In the genomic region with DNA sequence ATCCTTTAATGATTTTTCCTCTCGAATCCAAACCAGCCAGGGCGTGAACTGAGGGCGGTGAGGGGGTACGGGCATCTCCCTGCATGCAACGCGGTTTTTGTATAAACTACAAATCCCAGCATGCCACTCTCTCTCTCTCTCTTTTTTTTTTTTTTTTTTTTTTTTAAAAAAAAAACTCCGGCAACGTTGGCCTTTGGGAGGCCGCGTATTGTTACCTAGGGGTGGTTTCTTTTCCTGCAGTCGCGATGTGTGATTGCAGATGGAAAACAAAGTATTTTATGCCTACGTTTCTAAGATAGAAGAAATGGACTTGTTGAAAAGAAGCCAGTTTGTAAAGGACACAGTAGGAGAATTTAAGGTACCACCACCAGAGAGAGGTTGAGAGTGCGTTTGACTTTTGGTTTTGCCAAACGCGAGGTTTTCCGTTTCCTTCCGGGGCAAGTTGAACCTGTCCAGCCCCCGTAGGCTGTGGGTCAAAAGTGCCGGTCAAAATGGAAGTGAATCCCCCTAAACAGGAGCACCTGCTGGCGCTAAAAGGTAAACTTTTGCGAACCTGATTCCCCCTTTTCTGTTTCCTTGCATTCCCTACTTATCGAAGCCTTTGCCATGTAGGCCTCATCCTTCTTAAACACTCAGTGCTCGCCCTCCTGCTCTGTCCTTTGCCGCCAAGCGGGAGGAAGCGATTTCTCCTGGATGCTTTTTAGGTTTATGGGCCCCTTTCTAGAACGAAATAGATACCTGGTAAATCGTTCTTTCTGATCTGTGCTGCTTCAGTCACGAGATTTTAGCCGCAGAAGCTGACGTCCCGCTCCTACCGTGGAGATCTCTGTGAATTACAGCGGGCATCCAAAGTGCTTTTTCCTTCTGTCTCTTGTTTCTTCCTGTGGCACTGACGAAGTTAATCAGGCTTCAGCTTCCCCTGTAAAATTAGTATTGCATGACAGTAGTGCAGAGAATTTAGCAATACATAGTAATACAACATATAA, we compare ENCODE assay signal across 8 cellular contexts. TPM values are rescaled to one million over a fixed set of nuclear protein-coding genes. Genes with fewer than 3 reads are reported as not detected.
DNase-seq lines count a peak whose midpoint lies in the region; ATAC-seq lines count a peak whose summit lies in the region.

A gene with protein sequence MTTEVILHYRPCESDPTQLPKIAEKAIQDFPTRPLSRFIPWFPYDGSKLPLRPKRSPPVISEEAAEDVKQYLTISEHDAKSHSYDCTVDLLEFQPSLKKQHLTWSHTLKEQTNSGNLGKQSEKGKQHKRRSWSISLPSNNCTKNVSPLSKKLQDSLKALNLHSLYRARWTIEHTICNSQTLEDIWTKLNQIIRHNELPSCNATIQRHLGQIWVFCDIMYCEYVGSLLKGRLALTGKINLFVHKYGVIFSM (plus strand): TSS at position 458 of the 986 bp plus-strand sequence. CDS start 4,561 bp downstream, outside the sequence.
A gene with protein sequence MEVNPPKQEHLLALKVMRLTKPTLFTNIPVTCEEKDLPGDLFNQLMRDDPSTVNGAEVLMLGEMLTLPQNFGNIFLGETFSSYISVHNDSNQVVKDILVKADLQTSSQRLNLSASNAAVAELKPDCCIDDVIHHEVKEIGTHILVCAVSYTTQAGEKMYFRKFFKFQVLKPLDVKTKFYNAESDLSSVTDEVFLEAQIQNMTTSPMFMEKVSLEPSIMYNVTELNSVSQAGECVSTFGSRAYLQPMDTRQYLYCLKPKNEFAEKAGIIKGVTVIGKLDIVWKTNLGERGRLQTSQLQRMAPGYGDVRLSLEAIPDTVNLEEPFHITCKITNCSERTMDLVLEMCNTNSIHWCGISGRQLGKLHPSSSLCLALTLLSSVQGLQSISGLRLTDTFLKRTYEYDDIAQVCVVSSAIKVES (plus strand): TSS at position 458 of the 986 bp plus-strand sequence. CDS start 34 bp downstream, at position 492.

- H3K4me3 ChIP-seq in iPS-18c (ENCODE audit: insufficient read depth, low read depth, low read length), result peak within 1 kb of the TSS; percentile 97
- peak within 1 kb of the TSS; percentile 89 for H3K4me3 ChIP-seq in skeletal muscle satellite cell (ENCODE audit: low read length)

- H3K9ac ChIP-seq in skeletal muscle satellite cell (ENCODE audit: low read depth, low read length), result peak within 1 kb of the TSS; percentile 86

- H3K36me3 ChIP-seq in skeletal muscle satellite cell (ENCODE audit: insufficient read depth, low read length), result peaks cover 6% of the 10 kb centered on the region

- peaks cover 18% of the 10 kb centered on the region for H3K4me1 ChIP-seq in skeletal muscle satellite cell (ENCODE audit: control insufficient read depth, insufficient read depth, low read length)

- H3K4me2 ChIP-seq in skeletal muscle satellite cell (ENCODE audit: low read length), result peak within 1 kb of the TSS; percentile 82

- H3K9me3 ChIP-seq in iPS-18c (ENCODE audit: control insufficient read depth, insufficient read depth, low read length) (no peaks in the 10 kb centered on the region), skeletal muscle satellite cell (replicated peaks; ENCODE audit: low read length) (no peaks in the 10 kb centered on the region)

- in situ Hi-C loops in T47D (cut with HindIII; ENCODE audit: low pct_unique_long_range_greater_than_20kb, low sequenced_read_pairs), result no loop called here

- no peaks in the 10 kb centered on the region for H3K27me3 ChIP-seq in skeletal muscle satellite cell (ENCODE audit: control insufficient read depth, insufficient read depth, low read length)

- peak; percentile 44 for ATAC-seq in GM18520 (IDR thresholded peaks at IDR 0.05; ENCODE audit: unreplicated experiment)
- ATAC-seq in HG03066 (IDR thresholded peaks at IDR 0.05; ENCODE audit: low read depth, unreplicated experiment), result peak; percentile 74

- DNase-seq in A172 (ENCODE audit: low spot score) (peak; percentile 87), NCI-H2107 treated with DMSO at 0.1 percent for 48 hours (lab: John Stamatoyannopoulos, UW; ENCODE audit: unreplicated experiment) (peak; percentile 84), UCSD-AML1 (lab: John Stamatoyannopoulos, UW; ENCODE audit: unreplicated experiment) (peak; percentile 67), T47D (ENCODE audit: low read depth in 1 of 2, low spot score in 1 of 2) (peak; percentile 5 to 88)

RNA-seq across cellular contexts. Expression of the first gene that starts in this region (rescaled TPM):
- 9.0 and 11.4 TPM in 2 replicates for total RNA-seq in A172 (2014; rRNA removed; shearing (Covaris generic))
- 3.7 and 4.1 TPM in 2 replicates for total RNA-seq in skeletal muscle satellite cell (2012; rRNA removed)

RNA-seq across cellular contexts. Expression of the second gene that starts in this region (rescaled TPM):
- total RNA-seq in A172 (2014; rRNA removed; shearing (Covaris generic)), result 45.8 and 52.1 TPM in 2 replicates
- 14.2 and 19.0 TPM in 2 replicates for total RNA-seq in skeletal muscle satellite cell (2012; rRNA removed)

Comparison
In these comparisons a context has a peak if more than half of its experiments do, and no peak if none do; other contexts are left out.
1. Peak in every context shown above with its lines: DNase-seq, ATAC-seq and H3K4me3 ChIP-seq.